8 cellular contexts compared by ENCODE assay signal in the genomic region with DNA sequence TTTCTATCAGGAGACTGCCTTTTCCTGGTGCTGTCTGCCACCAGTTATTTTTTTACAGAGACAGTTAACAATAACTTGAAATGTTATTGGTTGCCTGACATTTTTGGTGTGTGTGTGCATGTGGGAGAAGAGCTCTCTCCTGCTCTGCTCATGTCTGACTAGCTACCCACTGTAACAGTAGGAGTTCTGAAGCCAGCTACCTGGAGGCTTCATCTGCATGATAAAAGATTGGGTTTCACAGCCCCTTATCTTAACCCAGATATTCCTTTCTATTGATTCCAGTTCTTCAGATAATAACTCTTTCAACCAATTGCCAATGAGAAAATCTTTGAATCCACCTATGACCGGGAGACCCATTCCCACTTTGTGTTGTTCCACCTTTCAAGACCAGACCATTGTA.
"Had no signal": no experiment of that assay in that cellular context is flagged by ENCODE, and none has a peak within 500 bp of the region (broad histone marks: within the 10 kb centered on the region; RNA-seq: fewer than 3 reads in every experiment).

No MANE protein-coding gene starts in this region.

- ATAC-seq: HCT116, K562 had no signal

- H3K4me3 ChIP-seq: GM23248, HAP-1, K562 had no signal

- H3K9me3 ChIP-seq: HAP-1 had no signal

- H3K36me3 ChIP-seq: HAP-1 had no signal

- H3K27ac Mint-ChIP-seq: HFFc6 had no signal

- H2AFZ ChIP-seq: GM23248 had no signal

- H3K4me1 ChIP-seq: HAP-1 had no signal

- H3K27ac ChIP-seq: GM23248 had no signal

- H3K4me3 Mint-ChIP-seq: HFFc6 had no signal

- DNase-seq: GM23248, H7, HFFc6, IMR-90, KG1 had no signal
